37 cellular contexts compared by ENCODE assay signal in the genomic region with DNA sequence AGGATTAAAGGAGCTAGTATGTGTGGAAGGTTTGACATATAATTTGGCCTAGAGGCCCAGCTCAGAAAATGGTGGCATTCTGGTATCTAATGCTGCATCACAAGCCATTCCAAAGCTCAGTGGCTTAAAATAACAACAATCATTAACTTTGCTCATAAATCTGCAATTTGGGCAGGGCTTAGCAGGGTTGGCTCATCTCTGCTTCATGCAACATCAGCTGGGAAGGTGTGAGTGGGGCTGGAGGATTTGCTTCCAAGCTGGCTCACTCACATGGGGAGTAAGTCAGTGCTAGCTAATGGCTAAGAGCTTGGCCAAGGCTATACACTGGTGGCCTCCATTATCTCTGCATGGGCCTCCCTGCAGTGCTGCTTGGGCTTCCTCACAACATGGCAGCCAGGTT. TPM values are rescaled to one million over a fixed set of nuclear protein-coding genes. Genes with fewer than 3 reads are reported as not detected.
"Had no signal": no experiment of that assay in that cellular context is flagged by ENCODE, and none has a peak within 500 bp of the region (broad histone marks: within the 10 kb centered on the region; RNA-seq: fewer than 3 reads in every experiment).

No MANE protein-coding gene starts in this region.

- H3K4me1 ChIP-seq: adrenal gland, body of pancreas, breast epithelium had no signal

- H3K4me3 ChIP-seq: adrenal gland, body of pancreas, breast epithelium had no signal

- H3K36me3 ChIP-seq: adrenal gland, brain microvascular endothelial cell, breast epithelium had no signal

- FAIRE-seq: astrocyte, TTC549 had no signal

- H3K27me3 ChIP-seq: body of pancreas, brain microvascular endothelial cell, breast epithelium had no signal

- H3K27ac ChIP-seq: adrenal gland, body of pancreas, brain microvascular endothelial cell, breast epithelium, VCaP had no signal

- ATAC-seq: activated CD8-positive, alpha-beta T cell treated with anti-CD3 and anti-CD28 coated beads for 36 hours; activated naive CD4-positive, alpha-beta T cell treated with anti-CD3 and anti-CD28 coated beads, Interleukin-2, amount 50 U/mL, for 72 hours; activated T-cell treated with anti-CD3 and anti-CD28 coated beads, Interleukin-2, amount 50 U/mL, for 4 hours; activated T-cell treated with anti-CD3 and anti-CD28 coated beads, Interleukin-2, amount 50 U/mL, for 72 hours; activated T-helper 17 cell treated with anti-CD3 and anti-CD28 coated beads, Interleukin-2, amount 50 U/mL, for 72 hours; body of pancreas had no signal

- DNase-seq: activated B cell treated with CpG ODN at 0.5 μM for 24 hours; activated CD4-positive, alpha-beta memory T cell treated with anti-CD3 and anti-CD28 coated beads for 36 hours; activated CD4-positive, alpha-beta T cell treated with anti-CD3 and anti-CD28 coated beads for 4 hours; activated CD4-positive, alpha-beta T cell treated with anti-CD3 and anti-CD28 coated beads, Interleukin-2, amount 10 ng/mL, durations not matched to agents 24 days and 14 days; activated CD4-positive, alpha-beta T cell treated with anti-CD3 and anti-CD28 coated beads, Interleukin-2, amount 50 U/mL, for 1 hour; activated CD4-positive, alpha-beta T cell treated with anti-CD3 and anti-CD28 coated beads, Interleukin-2, amount 50 U/mL, for 4 hours; activated CD4-positive, CD25-positive, alpha-beta regulatory T cell treated with anti-CD3 and anti-CD28 coated beads, Interleukin-2, amount 50 U/mL, for 72 hours; activated CD8-positive, alpha-beta memory T cell treated with anti-CD3 and anti-CD28 coated beads, Interleukin-2, amount 50 U/mL, for 4 hours; activated CD8-positive, alpha-beta T cell treated with anti-CD3 and anti-CD28 coated beads for 36 hours; activated effector memory CD4-positive, alpha-beta T cell treated with anti-CD3 and anti-CD28 coated beads, Interleukin-2, amount 50 U/mL, for 16 hours; activated gamma-delta T cell treated with Interleukin-2 at 50 U/mL for 16 hours; activated naive CD4-positive, alpha-beta T cell; activated naive CD4-positive, alpha-beta T cell treated with anti-CD3 and anti-CD28 coated beads for 36 hours; activated naive CD4-positive, alpha-beta T cell treated with anti-CD3 and anti-CD28 coated beads, Interleukin-2, amount 50 U/mL, for 16 hours; activated naive CD8-positive, alpha-beta T cell treated with anti-CD3 and anti-CD28 coated beads for 36 hours; activated T-cell treated with anti-CD3 and anti-CD28 coated beads for 4 hours; activated T-cell treated with anti-CD3 and anti-CD28 coated beads, Interleukin-2, amount 50 U/mL, for 1 hour; activated T-cell treated with anti-CD3 and anti-CD28 coated beads, Interleukin-2, amount 50 U/mL, for 4 hours; activated T-cell treated with anti-CD3 and anti-CD28 coated beads, Interleukin-2, amount 50 U/mL, for 72 hours; adrenal gland; amniotic stem cell; aorta; body of pancreas; brain microvascular endothelial cell; caudate nucleus; cerebellar nuclear complex; T-helper 2 cell; T-helper 9 cell had no signal

RNA-seq across cellular contexts. Expression of gene PDYN, which starts 59.8 kb away (rescaled TPM):
- total RNA-seq: activated B cell treated with CpG ODN at 0.5 μM for 24 hours; activated CD4-positive, alpha-beta memory T cell treated with anti-CD3 and anti-CD28 coated beads for 36 hours; activated CD4-positive, alpha-beta T cell treated with anti-CD3 and anti-CD28 coated beads, Interleukin-2, amount 10 ng/mL, durations not matched to agents 24 days and 14 days; activated CD8-positive, alpha-beta memory T cell treated with anti-CD3 and anti-CD28 coated beads for 36 hours; activated CD8-positive, alpha-beta T cell treated with anti-CD3 and anti-CD28 coated beads for 36 hours; activated naive CD4-positive, alpha-beta T cell treated with anti-CD3 and anti-CD28 coated beads for 36 hours; activated naive CD4-positive, alpha-beta T cell treated with anti-CD3 and anti-CD28 coated beads, Interleukin-2, amount 50 U/mL, for 72 hours; activated naive CD8-positive, alpha-beta T cell treated with anti-CD3 and anti-CD28 coated beads for 36 hours; activated T-cell treated with anti-CD3 and anti-CD28 coated beads, Interleukin-2, amount 50 U/mL, for 4 hours; activated T-cell treated with anti-CD3 and anti-CD28 coated beads, Interleukin-2, amount 50 U/mL, for 72 hours; activated T-helper 1 cell treated with anti-CD3 and anti-CD28 coated beads, Interleukin-12 subunit alpha, Interleukin-12 subunit beta, Interleukin-2, Interleukin-4 antibody, amounts not matched to agents 30 ng/mL and 10 ng/mL and 1 ng/mL, durations not matched to agents 14 hours and 24 hours and 36 hours; activated T-helper 17 cell treated with anti-CD3 and anti-CD28 coated beads, Interleukin-2, amount 50 U/mL, for 72 hours; adrenal gland; aorta; astrocyte; body of pancreas; breast epithelium; chondrocyte had no signal
- polyA plus RNA-seq: adrenal gland, aorta had no signal
